ENCODE assay signal across 1 cellular context in the genomic region with DNA sequence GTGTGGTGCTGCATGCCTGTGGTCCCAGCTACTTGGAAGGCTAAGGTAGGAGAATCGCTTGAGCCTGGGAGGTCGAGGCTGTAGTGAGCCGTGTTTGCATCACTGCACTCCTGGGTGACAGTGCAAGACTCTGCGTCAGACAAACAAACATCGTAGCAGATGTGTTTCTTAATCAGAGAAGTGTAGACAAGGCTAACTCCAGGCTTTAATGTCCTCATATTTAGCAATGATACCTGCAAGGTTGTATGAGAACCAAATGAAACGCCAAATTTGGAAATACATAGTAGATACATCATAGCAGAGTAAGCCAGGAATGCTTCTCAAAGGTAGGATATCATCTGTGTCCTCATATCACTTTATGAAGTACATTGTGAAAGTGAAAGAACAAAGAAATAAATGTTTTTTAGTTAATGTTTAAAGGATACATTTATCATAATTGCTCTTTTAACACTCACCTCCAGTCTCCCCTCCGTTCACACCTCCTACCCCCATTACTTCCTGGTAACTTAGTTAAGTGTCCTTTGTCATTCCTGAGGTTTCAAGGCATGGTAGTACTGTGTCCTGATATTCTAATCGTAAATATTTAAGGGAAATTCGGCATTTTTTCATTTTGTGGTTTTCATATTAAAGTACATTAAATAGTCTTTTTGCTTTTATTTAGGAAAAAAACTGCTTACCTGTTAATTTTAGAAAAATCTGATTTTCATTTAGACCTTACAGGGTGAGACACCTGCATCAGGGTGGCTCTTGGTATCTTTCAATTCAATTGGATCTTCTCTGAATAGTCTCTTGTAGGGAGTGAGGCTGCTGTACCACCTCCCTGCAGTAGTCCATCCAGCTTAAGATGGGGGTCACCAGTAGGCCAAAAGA.
TF ChIP-seq lines count a peak whose summit lies in the region.

No MANE protein-coding gene starts in this region.

TF ChIP-seq in HepG2, 621 proteins besides CTCF, POLR2A, EP300 and RAD21 (continued from another document):
- TF ChIP-seq ZNF777 (CRISPR knock-in tag; IDR thresholded peaks at IDR 0.05), result no peak
- no peak for TF ChIP-seq GABPB1 (CRISPR knock-in tag; IDR thresholded peaks at IDR 0.05)
- no peak for TF ChIP-seq ZFX (CRISPR knock-in tag; IDR thresholded peaks at IDR 0.05; ENCODE audit: low read depth)
- TF ChIP-seq ZNF720 (CRISPR knock-in tag; IDR thresholded peaks at IDR 0.05), result no peak
- TF ChIP-seq KAT8 (CRISPR knock-in tag; IDR thresholded peaks at IDR 0.05), result no peak
- TF ChIP-seq ZNF451 (CRISPR knock-in tag; IDR thresholded peaks at IDR 0.05), result no peak
- TF ChIP-seq, protein P1, sequence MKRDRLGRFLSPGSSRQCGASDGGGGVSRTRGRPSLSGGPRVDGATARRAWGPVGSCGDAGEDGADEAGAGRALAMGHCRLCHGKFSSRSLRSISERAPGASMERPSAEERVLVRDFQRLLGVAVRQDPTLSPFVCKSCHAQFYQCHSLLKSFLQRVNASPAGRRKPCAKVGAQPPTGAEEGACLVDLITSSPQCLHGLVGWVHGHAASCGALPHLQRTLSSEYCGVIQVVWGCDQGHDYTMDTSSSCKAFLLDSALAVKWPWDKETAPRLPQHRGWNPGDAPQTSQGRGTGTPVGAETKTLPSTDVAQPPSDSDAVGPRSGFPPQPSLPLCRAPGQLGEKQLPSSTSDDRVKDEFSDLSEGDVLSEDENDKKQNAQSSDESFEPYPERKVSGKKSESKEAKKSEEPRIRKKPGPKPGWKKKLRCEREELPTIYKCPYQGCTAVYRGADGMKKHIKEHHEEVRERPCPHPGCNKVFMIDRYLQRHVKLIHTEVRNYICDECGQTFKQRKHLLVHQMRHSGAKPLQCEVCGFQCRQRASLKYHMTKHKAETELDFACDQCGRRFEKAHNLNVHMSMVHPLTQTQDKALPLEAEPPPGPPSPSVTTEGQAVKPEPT (CRISPR knock-in tag; IDR thresholded peaks at IDR 0.05; ENCODE audit: low read depth), result no peak
- TF ChIP-seq PRMT3 (CRISPR knock-in tag; IDR thresholded peaks at IDR 0.05; ENCODE audit: borderline replicate concordance, low read depth), result no peak
- TF ChIP-seq NFIC (IDR thresholded peaks at IDR 0.05; ENCODE audit: low read length), result no peak
